In genomic region chr5:35855221-35855620, GRCh38 we compare ENCODE assay signal across 15 cellular contexts. TPM values are rescaled to one million over a fixed set of nuclear protein-coding genes. Genes with fewer than 3 reads are reported as not detected.
DNase-seq lines count a peak whose midpoint lies in the region; ATAC-seq and TF ChIP-seq lines count a peak whose summit lies in the region.
"Had no signal": no experiment of that assay in that cellular context is flagged by ENCODE, and none has a peak within 500 bp of the region (broad histone marks: within the 10 kb centered on the region; RNA-seq: fewer than 3 reads in every experiment).

No MANE protein-coding gene starts in this region.

- H3K36me3 Mint-ChIP-seq in CD8-positive, alpha-beta memory T cell = peaks cover 21 to 59% (median 32%) of the 10 kb centered on the region in 3 donors
- H3K36me3 Mint-ChIP-seq in activated CD8-positive, alpha-beta T cell treated with anti-CD3 and anti-CD28 coated beads, Interleukin-2, amount 10 ng/mL, durations not matched to agents 7 days and 5 days (ENCODE audit: low read depth) = peaks cover 23% of the 10 kb centered on the region

- H3K9me3 ChIP-seq in CD8-positive, alpha-beta memory T cell (ENCODE audit: low read length) = no peaks in the 10 kb centered on the region
- H3K9me3 ChIP-seq in lower lobe of right lung = no peaks in the 10 kb centered on the region
- H3K9me3 ChIP-seq in psoas muscle = no peaks in the 10 kb centered on the region
- H3K9me3 ChIP-seq in aorta (ENCODE audit: control insufficient read depth, low read length) = no peaks in the 10 kb centered on the region

- H3K4me1 ChIP-seq in ACC112 (ENCODE audit: control insufficient read depth, insufficient read depth, low read length, unreplicated experiment) (peaks cover 70% of the 10 kb centered on the region), lower lobe of right lung (peaks cover 29% of the 10 kb centered on the region), psoas muscle (no peaks in the 10 kb centered on the region), aorta (ENCODE audit: control insufficient read depth in 1 of 2, insufficient read depth in 2 of 2, low read length in 2 of 2) (no peaks in the 10 kb centered on the region)
- peaks cover 59% of the 10 kb centered on the region for H3K4me1 ChIP-seq in CD8-positive, alpha-beta memory T cell (ENCODE audit: insufficient read depth, low read length)

- H3K4me3 Mint-ChIP-seq in CD8-positive, alpha-beta memory T cell = peak overlapping the region; percentile 90 to 97 (median 93)
- H3K4me3 Mint-ChIP-seq in activated CD8-positive, alpha-beta T cell treated with anti-CD3 and anti-CD28 coated beads, Interleukin-2, amount 10 ng/mL, durations not matched to agents 7 days and 5 days = no peak overlapping the region

- H3K9me3 Mint-ChIP-seq in CD8-positive, alpha-beta memory T cell = peaks cover 0 to 6% (median 0%) of the 10 kb centered on the region in 5 donors
- H3K9me3 Mint-ChIP-seq in activated CD8-positive, alpha-beta T cell treated with anti-CD3 and anti-CD28 coated beads, Interleukin-2, amount 10 ng/mL, durations not matched to agents 7 days and 5 days (ENCODE audit: insufficient read depth) = no peaks in the 10 kb centered on the region

- WGBS in psoas muscle, 3 donors = 28 to 57% (median 30%) methylated on average over 1 of the region's 1 CpG
- 52 to 63% methylated on average over 1 of the region's 1 CpG for WGBS in aorta, 2 donors

- H3K36me3 ChIP-seq in ACC112 (ENCODE audit: insufficient read depth, low read length) (no peaks in the 10 kb centered on the region), lower lobe of right lung (no peaks in the 10 kb centered on the region), psoas muscle (ENCODE audit: insufficient read depth in 1 of 2, low read depth in 1 of 2) (no peaks in the 10 kb centered on the region), aorta (ENCODE audit: control insufficient read depth in 1 of 2, insufficient read depth in 2 of 2, low read length in 1 of 2) (no peaks in the 10 kb centered on the region)
- H3K36me3 ChIP-seq in CD8-positive, alpha-beta memory T cell (ENCODE audit: insufficient read depth, low read length) = peaks cover 16% of the 10 kb centered on the region

- H3K27ac ChIP-seq in ACC112 (ENCODE audit: low read depth, low read length) (peak overlapping the region; percentile 26), lower lobe of right lung (peak overlapping the region; percentile 86), psoas muscle (no peak overlapping the region), aorta (ENCODE audit: low read depth in 1 of 2, low read length in 2 of 2) (no peak overlapping the region)
- H3K27ac ChIP-seq in CD8-positive, alpha-beta memory T cell (ENCODE audit: low read depth, low read length) = peak overlapping the region; percentile 95
- H3K27ac ChIP-seq: epithelial cell of prostate had no signal

- peaks cover 0 to 1% of the 10 kb centered on the region in 2 donors for H3K27me3 Mint-ChIP-seq in CD8-positive, alpha-beta memory T cell
- H3K27me3 Mint-ChIP-seq in activated CD8-positive, alpha-beta T cell treated with anti-CD3 and anti-CD28 coated beads, Interleukin-2, amount 10 ng/mL, durations not matched to agents 7 days and 5 days (ENCODE audit: low read depth) = no peaks in the 10 kb centered on the region

- CTCF ChIA-PET in CD8-positive, alpha-beta memory T cell (lab: Charles Lee) = interaction anchor here (1.0 to 12.0 kb wide), 11 partner anchors 14 to 76 kb away, joined by 3 to 165 read pairs (median 6); no protein-coding TSS in a partner anchor
- CTCF ChIA-PET in activated CD8-positive, alpha-beta T cell treated with anti-CD3 and anti-CD28 coated beads, Interleukin-2, amount 10 ng/mL, durations not matched to agents 7 days and 5 days (lab: Charles Lee) = interaction anchor here (1.0 to 5.7 kb wide), 17 partner anchors 8 to 199 kb away, joined by 3 to 62 read pairs (median 8); no protein-coding TSS in a partner anchor

- H3K4me1 Mint-ChIP-seq in CD8-positive, alpha-beta memory T cell = peaks cover 58 to 71% (median 61%) of the 10 kb centered on the region in 3 donors
- peaks cover 86% of the 10 kb centered on the region for H3K4me1 Mint-ChIP-seq in activated CD8-positive, alpha-beta T cell treated with anti-CD3 and anti-CD28 coated beads, Interleukin-2, amount 10 ng/mL, durations not matched to agents 7 days and 5 days (ENCODE audit: low read depth)

- H3K27me3 ChIP-seq in ACC112 (ENCODE audit: insufficient read depth, low read length) = no peaks in the 10 kb centered on the region
- no peaks in the 10 kb centered on the region for H3K27me3 ChIP-seq in CD8-positive, alpha-beta memory T cell (ENCODE audit: insufficient read depth, low read length, poor library complexity, severe bottlenecking)
- no peaks in the 10 kb centered on the region for H3K27me3 ChIP-seq in lower lobe of right lung (ENCODE audit: low read depth)
- no peaks in the 10 kb centered on the region for H3K27me3 ChIP-seq in psoas muscle (ENCODE audit: insufficient read depth in 3 of 3, low read length in 2 of 3)
- H3K27me3 ChIP-seq in aorta (ENCODE audit: control insufficient read depth in 1 of 2, insufficient read depth in 2 of 2, low read length in 1 of 2) = no peaks in the 10 kb centered on the region

- H3K4me3 ChIP-seq in ACC112 (ENCODE audit: low read depth, low read length) = no peak overlapping the region
- H3K4me3 ChIP-seq in CD8-positive, alpha-beta memory T cell (ENCODE audit: low read length) = peak overlapping the region; percentile 93
- H3K4me3 ChIP-seq in lower lobe of right lung = peak overlapping the region; percentile 7
- H3K4me3 ChIP-seq in psoas muscle = no peak overlapping the region
- no peak overlapping the region for H3K4me3 ChIP-seq in aorta (ENCODE audit: low read length in 2 of 2)
- H3K4me3 ChIP-seq: smooth muscle cell had no signal

- TF ChIP-seq CTCF in lower lobe of right lung (IDR thresholded peaks at IDR 0.05) (no peak), psoas muscle (IDR thresholded peaks at IDR 0.05) (no peak)

- peak overlapping the region; percentile 94 to 100 (median 100) for H3K27ac Mint-ChIP-seq in CD8-positive, alpha-beta memory T cell
- H3K27ac Mint-ChIP-seq in activated CD8-positive, alpha-beta T cell treated with anti-CD3 and anti-CD28 coated beads, Interleukin-2, amount 10 ng/mL, durations not matched to agents 7 days and 5 days = peak overlapping the region; percentile 94

- intact Hi-C loops in lower lobe of right lung (cut with DNase I) = no loop called here
- intact Hi-C loops in psoas muscle (cut with DNase I) = no loop called here
- intact Hi-C loops in aorta (cut with DNase I) = no loop called here

- peak in 2 of 5 donors; percentile 37 to 46 for DNase-seq in CD8-positive, alpha-beta memory T cell
- DNase-seq in activated CD8-positive, alpha-beta T cell treated with anti-CD3 and anti-CD28 coated beads, Interleukin-2, amount 10 ng/mL, durations not matched to agents 7 days and 5 days = no peak
- DNase-seq in lower lobe of right lung = no peak
- no peak for DNase-seq in psoas muscle
- no peak for DNase-seq in aorta
- no peak for DNase-seq in GOT3 (lab: John Stamatoyannopoulos, UW)
- DNase-seq: activated CD4-positive, alpha-beta T cell treated with anti-CD3 and anti-CD28 coated beads for 48 hours; Karpas-422; midbrain; NCI-H524 had no signal

- H3K79me2 ChIP-seq in ACC112 (ENCODE audit: control insufficient read depth, insufficient read depth, low read length, unreplicated experiment) = peaks cover 17% of the 10 kb centered on the region

- peak overlapping the region; percentile 10 for H2AFZ ChIP-seq in ACC112 (ENCODE audit: low read length, unreplicated experiment)

- ATAC-seq in activated CD8-positive, alpha-beta T cell treated with anti-CD3 and anti-CD28 coated beads, Interleukin-2, amount 10 ng/mL, durations not matched to agents 7 days and 5 days = no peak
- ATAC-seq in lower lobe of right lung = no peak
- no peak for ATAC-seq in psoas muscle
- ATAC-seq in aorta (ENCODE audit: low FRiP score) = no peak
- no peak for ATAC-seq in HG03520 (IDR thresholded peaks at IDR 0.05; ENCODE audit: unreplicated experiment)
- ATAC-seq: Panc1 had no signal

- POLR2A ChIA-PET in CD8-positive, alpha-beta memory T cell (lab: Charles Lee) = interaction anchor here (0.9 to 7.0 kb wide), 11 partner anchors 8 to 77 kb away, joined by 3 to 125 read pairs (median 9); no protein-coding TSS in a partner anchor
- POLR2A ChIA-PET in activated CD8-positive, alpha-beta T cell treated with anti-CD3 and anti-CD28 coated beads, Interleukin-2, amount 10 ng/mL, durations not matched to agents 7 days and 5 days (lab: Charles Lee) = interaction anchor here (1.3 to 4.9 kb wide), 8 partner anchors 17 to 203 kb away, joined by 3 to 54 read pairs (median 13); no protein-coding TSS in a partner anchor

RNA-seq across cellular contexts. Expression of gene IL7R, which starts 1.5 kb away (rescaled TPM):
- 100 to 1,000 TPM; 272 to 289 TPM for total RNA-seq in CD8-positive, alpha-beta memory T cell
- 761 TPM for polyA plus RNA-seq in CD8-positive, alpha-beta memory T cell
- 10 to 100 TPM; 45.4 to 48.4 TPM for total RNA-seq in activated CD8-positive, alpha-beta T cell treated with anti-CD3 and anti-CD28 coated beads, Interleukin-2, amount 10 ng/mL, durations not matched to agents 7 days and 5 days
- 168 TPM for total RNA-seq in lower lobe of right lung
- total RNA-seq in psoas muscle = 1 to 10 TPM; 1.0 to 1.9 (median 1.5) TPM
- polyA plus RNA-seq in psoas muscle = under 1 TPM; 0.21 to 0.25 (median 0.23) TPM
- total RNA-seq in aorta = 1 to 10 TPM; 6.8 to 8.6 TPM
- 1 to 10 TPM in 1 of 2 donors, under 1 TPM in 1; 0.56 to 2.3 TPM for polyA plus RNA-seq in aorta

Comparison
In these comparisons a context has a peak if more than half of its experiments do, and no peak if none do; other contexts are left out.
1. H3K27ac ChIP-seq: peak in ACC112 (single experiment), CD8-positive, alpha-beta memory T cell (single experiment) and lower lobe of right lung (single experiment); none in psoas muscle (single experiment) and aorta (0 of 2).
2. H3K4me3 ChIP-seq: peak in CD8-positive, alpha-beta memory T cell (single experiment) and lower lobe of right lung (single experiment); none in ACC112 (single experiment), psoas muscle (single experiment) and aorta (0 of 2).
3. RNA of gene IL7R, which starts 1.5 kb away (total RNA-seq): 272 to 289 TPM in CD8-positive, alpha-beta memory T cell, 168 TPM in lower lobe of right lung (single experiment) and 45.4 to 48.4 TPM in activated CD8-positive, alpha-beta T cell treated with anti-CD3 and anti-CD28 coated beads, Interleukin-2, amount 10 ng/mL, durations not matched to agents 7 days and 5 days; 6.8 to 8.6 TPM in aorta and 1.0 to 1.9 TPM in psoas muscle; every median in the first group is over 4 times any median in the second.